Comparison of ENCODE assay signal across 19 cellular contexts in genomic region chr5:68071731-68072130, GRCh38.
DNase-seq lines count a peak whose midpoint lies in the region; ATAC-seq, FAIRE-seq and TF ChIP-seq lines count a peak whose summit lies in the region.
"Had no signal": no experiment of that assay in that cellular context is flagged by ENCODE, and none has a peak within 500 bp of the region (broad histone marks: within the 10 kb centered on the region; RNA-seq: fewer than 3 reads in every experiment).

No MANE protein-coding gene starts in this region.

- H3K9ac ChIP-seq in colonic mucosa (ENCODE audit: low read depth in 2 of 2, low read length in 2 of 2), result no peak overlapping the region
- H3K9ac ChIP-seq: neural progenitor cell had no signal

- H3K9me3 ChIP-seq in gastroesophageal sphincter (no peaks in the 10 kb centered on the region), colonic mucosa (no peaks in the 10 kb centered on the region)
- H3K9me3 ChIP-seq: Caco-2 had no signal

- DNase-seq in AG10803 (ENCODE audit: low read depth) (peak; percentile 76), GM18507 (ENCODE audit: extremely low spot score, insufficient read length, low read depth) (no peak), SK-MEL-5 (ENCODE audit: low read depth, low spot score) (peak; percentile 9), colonic mucosa (no peak)
- no peak for DNase-seq in central memory CD4-positive, alpha-beta T cell
- no peak for DNase-seq in activated CD8-positive, alpha-beta memory T cell treated with anti-CD3 and anti-CD28 coated beads, Interleukin-2, amount 50 U/mL, for 48 hours
- DNase-seq: activated B cell treated with CpG ODN at 0.5 μM for 24 hours, Caco-2, GF-D8, IMR-90, kidney, NCI-H82, RPMI8226, T-cell had no signal

- ATAC-seq in gastroesophageal sphincter, result peak; percentile 32
- no peak for ATAC-seq in HG02970 (IDR thresholded peaks at IDR 0.05; ENCODE audit: low FRiP score, unreplicated experiment)
- ATAC-seq: T-cell had no signal

- TF ChIP-seq CTCF in AG10803 (conservative IDR thresholded peaks at IDR 0.05; ENCODE audit: low read length) (no peak), gastroesophageal sphincter (IDR thresholded peaks at IDR 0.05) (no peak), colonic mucosa (IDR thresholded peaks at IDR 0.05) (no peak)

- no peak for TF ChIP-seq POLR2A in gastroesophageal sphincter (IDR thresholded peaks at IDR 0.05)

- intact Hi-C loops in colonic mucosa (cut with DNase I), result no loop called here

- peak; percentile 70 for FAIRE-seq in GM18507 (lab: Jason Lieb, UNC)
- FAIRE-seq: endothelial cell of umbilical vein had no signal

- no peak for TF ChIP-seq EP300 in gastroesophageal sphincter (IDR thresholded peaks at IDR 0.05)

- H3K27ac ChIP-seq in gastroesophageal sphincter (peak overlapping the region in 1 of 4 donors; percentile 11), colonic mucosa (no peak overlapping the region)
- H3K27ac ChIP-seq: neural progenitor cell had no signal

- H3K4me3 ChIP-seq in AG10803 (ENCODE audit: low read length) (no peak overlapping the region), gastroesophageal sphincter (no peak overlapping the region), colonic mucosa (no peak overlapping the region)
- H3K4me3 ChIP-seq: coronary artery, neural progenitor cell had no signal

- H3K4me1 ChIP-seq in gastroesophageal sphincter (no peaks in the 10 kb centered on the region), colonic mucosa (no peaks in the 10 kb centered on the region)
- H3K4me1 ChIP-seq: Caco-2 had no signal

- H3K27me3 ChIP-seq in gastroesophageal sphincter (no peaks in the 10 kb centered on the region), colonic mucosa (no peaks in the 10 kb centered on the region)
- H3K27me3 ChIP-seq: neural progenitor cell had no signal

- WGBS in gastroesophageal sphincter (ENCODE audit: low coverage in 1 of 2), 2 donors, result 48 to 90% methylated on average over 5 to 6 of the region's 6 CpGs

- in situ Hi-C loops in SK-MEL-5 (cut with HindIII; ENCODE audit: low pct_unique_long_range_greater_than_20kb, low sequenced_read_pairs), result no loop called here

- H3K36me3 ChIP-seq in gastroesophageal sphincter (no peaks in the 10 kb centered on the region), colonic mucosa (no peaks in the 10 kb centered on the region)
- H3K36me3 ChIP-seq: neural progenitor cell had no signal

Comparison
In these comparisons a context has a peak if more than half of its experiments do, and no peak if none do; other contexts are left out.
1. DNase-seq: peak in AG10803 (single experiment) and SK-MEL-5 (single experiment); none in GM18507 (single experiment), colonic mucosa (single experiment), central memory CD4-positive, alpha-beta T cell (single experiment) and activated CD8-positive, alpha-beta memory T cell treated with anti-CD3 and anti-CD28 coated beads, Interleukin-2, amount 50 U/mL, for 48 hours (single experiment).